9 cellular contexts compared by ENCODE assay signal in the genomic region with DNA sequence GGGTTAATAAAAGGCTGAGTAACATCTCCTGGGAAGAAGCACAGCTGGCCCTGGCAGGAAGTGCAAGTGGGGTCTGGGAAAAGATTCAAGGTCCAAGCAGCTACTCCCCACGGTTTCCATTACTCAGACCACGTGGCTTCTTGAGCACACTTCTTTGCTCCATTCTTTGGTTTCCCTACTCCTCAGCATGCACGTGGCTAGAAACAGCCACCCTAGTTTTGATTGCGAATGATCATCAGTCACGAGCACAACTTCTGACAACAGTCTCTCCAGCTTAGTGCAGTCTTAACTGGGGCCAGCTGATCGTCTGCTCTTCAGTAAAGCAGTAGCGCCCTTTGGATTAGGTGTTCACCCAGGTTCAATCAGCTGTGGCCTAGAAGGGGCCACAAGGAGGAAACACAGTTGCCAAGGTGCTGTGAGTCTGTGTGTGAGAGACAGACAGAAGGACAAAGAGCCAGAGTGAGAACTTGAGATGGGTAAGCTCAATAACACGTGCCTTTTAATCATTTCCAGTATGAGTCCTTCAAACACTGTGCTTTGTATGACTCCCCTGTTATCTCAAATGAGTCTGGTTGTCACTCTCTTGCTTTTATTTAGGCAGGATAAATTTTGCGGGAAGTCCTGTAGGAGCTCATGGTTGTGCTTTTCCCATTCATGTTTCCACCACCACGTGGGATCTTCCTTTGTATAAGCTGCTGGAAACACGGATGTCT. TPM values are rescaled to one million over a fixed set of nuclear protein-coding genes. Genes with fewer than 3 reads are reported as not detected.
A peak's percentile ranks its signal among the peaks of the same experiment; 100 is the strongest.
DNase-seq lines count a peak whose midpoint lies in the region; ATAC-seq and TF ChIP-seq lines count a peak whose summit lies in the region.
"Had no signal": no experiment of that assay in that cellular context is flagged by ENCODE, and none has a peak within 500 bp of the region (broad histone marks: within the 10 kb centered on the region; RNA-seq: fewer than 3 reads in every experiment).

No MANE protein-coding gene starts in this region.

- H3K9me3 ChIP-seq in cardiac muscle cell (ENCODE audit: low read depth) (no peaks in the 10 kb centered on the region), sigmoid colon (no peaks in the 10 kb centered on the region)
- H3K9me3 ChIP-seq: neutrophil had no signal

- 58 to 80% methylated on average over 11 of the region's 11 CpGs for WGBS in sigmoid colon, 2 donors

- H3K27ac Mint-ChIP-seq in activated T-helper 1 cell treated with anti-CD3 and anti-CD28 coated beads, Interleukin-12 subunit alpha, Interleukin-12 subunit beta, Interleukin-2, Interleukin-4 antibody, amounts not matched to agents 30 ng/mL and 10 ng/mL and 1 ng/mL, durations not matched to agents 14 hours and 24 hours and 36 hours = no peak overlapping the region

- TF ChIP-seq CTCF in cardiac muscle cell (IDR thresholded peaks at IDR 0.05; ENCODE audit: low read depth, low read length) = no peak
- no peak for TF ChIP-seq CTCF in sigmoid colon (IDR thresholded peaks at IDR 0.05)

- H3K36me3 ChIP-seq in cardiac muscle cell (no peaks in the 10 kb centered on the region), sigmoid colon (no peaks in the 10 kb centered on the region)
- H3K36me3 ChIP-seq: neutrophil had no signal

- no peaks in the 10 kb centered on the region for H3K9me3 Mint-ChIP-seq in activated T-helper 1 cell treated with anti-CD3 and anti-CD28 coated beads, Interleukin-12 subunit alpha, Interleukin-12 subunit beta, Interleukin-2, Interleukin-4 antibody, amounts not matched to agents 30 ng/mL and 10 ng/mL and 1 ng/mL, durations not matched to agents 14 hours and 24 hours and 36 hours

- intact Hi-C loops in activated T-helper 1 cell treated with anti-CD3 and anti-CD28 coated beads, Interleukin-12 subunit alpha, Interleukin-12 subunit beta, Interleukin-2, Interleukin-4 antibody, amounts not matched to agents 30 ng/mL and 10 ng/mL and 1 ng/mL, durations not matched to agents 14 hours and 24 hours and 36 hours (cut with micrococcal nuclease) = no loop called here
- intact Hi-C loops in sigmoid colon (cut with DNase I) = loop anchor here (2.0 to 5.0 kb wide), 4 partner anchors 46 to 516 kb away; no protein-coding TSS in a partner anchor

- H3K4me1 Mint-ChIP-seq in activated T-helper 1 cell treated with anti-CD3 and anti-CD28 coated beads, Interleukin-12 subunit alpha, Interleukin-12 subunit beta, Interleukin-2, Interleukin-4 antibody, amounts not matched to agents 30 ng/mL and 10 ng/mL and 1 ng/mL, durations not matched to agents 14 hours and 24 hours and 36 hours (ENCODE audit: low read depth) = no peaks in the 10 kb centered on the region

- no peaks in the 10 kb centered on the region for H3K27me3 ChIP-seq in cardiac muscle cell
- H3K27me3 ChIP-seq in sigmoid colon = no peaks in the 10 kb centered on the region

- H3K4me1 ChIP-seq in cardiac muscle cell (ENCODE audit: low read depth) = peaks cover 12% of the 10 kb centered on the region
- H3K4me1 ChIP-seq in sigmoid colon = peaks cover 0 to 49% (median 45%) of the 10 kb centered on the region in 4 donors

- ATAC-seq in HG03521 (IDR thresholded peaks at IDR 0.05; ENCODE audit: unreplicated experiment) = no peak

- H3K27me3 Mint-ChIP-seq in activated T-helper 1 cell treated with anti-CD3 and anti-CD28 coated beads, Interleukin-12 subunit alpha, Interleukin-12 subunit beta, Interleukin-2, Interleukin-4 antibody, amounts not matched to agents 30 ng/mL and 10 ng/mL and 1 ng/mL, durations not matched to agents 14 hours and 24 hours and 36 hours (ENCODE audit: insufficient read depth) = peaks cover 54% of the 10 kb centered on the region

- TF ChIP-seq POLR2A in sigmoid colon (IDR thresholded peaks at IDR 0.05) = no peak

- peak in 1 of 4 donors; percentile 4 for TF ChIP-seq EP300 in sigmoid colon (IDR thresholded peaks at IDR 0.05)

- H3K36me3 Mint-ChIP-seq in activated T-helper 1 cell treated with anti-CD3 and anti-CD28 coated beads, Interleukin-12 subunit alpha, Interleukin-12 subunit beta, Interleukin-2, Interleukin-4 antibody, amounts not matched to agents 30 ng/mL and 10 ng/mL and 1 ng/mL, durations not matched to agents 14 hours and 24 hours and 36 hours (ENCODE audit: low read depth) = peaks cover 2% of the 10 kb centered on the region

- peak overlapping the region; percentile 83 for H3K4me3 ChIP-seq in cardiac muscle cell
- no peak overlapping the region for H3K4me3 ChIP-seq in sigmoid colon

- H3K27ac ChIP-seq in cardiac muscle cell = peak overlapping the region; percentile 99
- peak overlapping the region; percentile 97 to 99 (median 98) for H3K27ac ChIP-seq in sigmoid colon
- H3K27ac ChIP-seq: neutrophil had no signal

- peak overlapping the region; percentile 53 for H3K4me3 Mint-ChIP-seq in activated T-helper 1 cell treated with anti-CD3 and anti-CD28 coated beads, Interleukin-12 subunit alpha, Interleukin-12 subunit beta, Interleukin-2, Interleukin-4 antibody, amounts not matched to agents 30 ng/mL and 10 ng/mL and 1 ng/mL, durations not matched to agents 14 hours and 24 hours and 36 hours

- DNase-seq in GM03348 (ENCODE audit: low spot score) (peak; percentile 65), cardiac muscle cell (ENCODE audit: low read depth in 1 of 2, low spot score in 1 of 2) (peak in 1 of 2 donors; percentile 90), sigmoid colon (peak; percentile 93), NCI-H187 (lab: John Stamatoyannopoulos, UW) (no peak), Kasumi-1 (lab: John Stamatoyannopoulos, UW) (no peak), NCI-H146 (lab: John Stamatoyannopoulos, UW) (no peak)
- no peak for DNase-seq in activated T-helper 1 cell treated with anti-CD3 and anti-CD28 coated beads, Interleukin-12 subunit alpha, Interleukin-12 subunit beta, Interleukin-2, Interleukin-4 antibody, amounts not matched to agents 30 ng/mL and 10 ng/mL and 1 ng/mL, durations not matched to agents 14 hours and 24 hours and 36 hours (ENCODE audit: low spot score)

RNA-seq across cellular contexts. Expression of gene PARVA, which starts 1.0 kb away (rescaled TPM):
- not detected in 2 replicates for total RNA-seq in activated T-helper 1 cell treated with anti-CD3 and anti-CD28 coated beads, Interleukin-12 subunit alpha, Interleukin-12 subunit beta, Interleukin-2, Interleukin-4 antibody, amounts not matched to agents 30 ng/mL and 10 ng/mL and 1 ng/mL, durations not matched to agents 14 hours and 24 hours and 36 hours
- total RNA-seq in cardiac muscle cell = 13.0 and 14.9 TPM in 2 replicates
- polyA plus RNA-seq in cardiac muscle cell = 24.2 and 26.4 TPM in 2 replicates
- 100 to 1,000 TPM; 110 to 195 (median 161) TPM for total RNA-seq in sigmoid colon
- 10 to 100 TPM; 15.7 to 27.8 (median 16.8) TPM for polyA plus RNA-seq in sigmoid colon

Comparison
In these comparisons a context has a peak if more than half of its experiments do, and no peak if none do; other contexts are left out.
1. DNase-seq: peak in GM03348 (single experiment) and sigmoid colon (single experiment); none in activated T-helper 1 cell treated with anti-CD3 and anti-CD28 coated beads, Interleukin-12 subunit alpha, Interleukin-12 subunit beta, Interleukin-2, Interleukin-4 antibody, amounts not matched to agents 30 ng/mL and 10 ng/mL and 1 ng/mL, durations not matched to agents 14 hours and 24 hours and 36 hours (single experiment), NCI-H187 (0 of 2), Kasumi-1 (0 of 2) and NCI-H146 (single experiment).
2. RNA of gene PARVA, which starts 1.0 kb away (total RNA-seq): 110 to 195 TPM in sigmoid colon and 13.0 to 14.9 TPM in cardiac muscle cell; not detected in activated T-helper 1 cell treated with anti-CD3 and anti-CD28 coated beads, Interleukin-12 subunit alpha, Interleukin-12 subunit beta, Interleukin-2, Interleukin-4 antibody, amounts not matched to agents 30 ng/mL and 10 ng/mL and 1 ng/mL, durations not matched to agents 14 hours and 24 hours and 36 hours; every median in the first group is over 10 times any median in the second.